8 cellular contexts compared by ENCODE assay signal in genomic region chr2:121530563-121531334, GRCh38. TPM values are rescaled to one million over a fixed set of nuclear protein-coding genes. Genes with fewer than 3 reads are reported as not detected.
DNase-seq lines count a peak whose midpoint lies in the region; ATAC-seq and TF ChIP-seq lines count a peak whose summit lies in the region.

RNU4ATAC (plus strand) TSS chr2:121530880.

- peak within 1 kb of the TSS; percentile 73 for H3K4me3 ChIP-seq in Jurkat, Clone E6-1 (ENCODE audit: low read length)

- H3K36me3 Mint-ChIP-seq in activated T-cell treated with anti-CD3 and anti-CD28 coated beads, Interleukin-2, amount 50 U/mL, for 72 hours (ENCODE audit: insufficient read depth in 2 of 2) = peaks cover 9 to 14% of the 10 kb centered on the region in 2 donors
- no peaks in the 10 kb centered on the region for H3K36me3 Mint-ChIP-seq in naive B cell
- H3K36me3 Mint-ChIP-seq in stimulated activated memory B cell treated with anti-CD40 and anti-IgM and Interleukin-4, amounts not matched to agents 10 μg/mL and 1 μg/mL and 100 μg/mL, for 72 hours = peaks cover 31% of the 10 kb centered on the region

- peaks cover 59% of the 10 kb centered on the region for H3K4me1 Mint-ChIP-seq in activated T-cell treated with anti-CD3 and anti-CD28 coated beads, Interleukin-2, amount 50 U/mL, for 72 hours (ENCODE audit: low read depth)
- H3K4me1 Mint-ChIP-seq in naive B cell = peaks cover 25 to 46% (median 43%) of the 10 kb centered on the region in 3 donors
- H3K4me1 Mint-ChIP-seq in stimulated activated memory B cell treated with anti-CD40 and anti-IgM and Interleukin-4, amounts not matched to agents 10 μg/mL and 1 μg/mL and 100 μg/mL, for 72 hours = peaks cover 57% of the 10 kb centered on the region

- H3K27ac Mint-ChIP-seq in activated T-cell treated with anti-CD3 and anti-CD28 coated beads, Interleukin-2, amount 50 U/mL, for 72 hours = peak within 1 kb of the TSS; percentile 98
- H3K27ac Mint-ChIP-seq in naive B cell = peak within 1 kb of the TSS; percentile 99 to 100 (median 100)
- peak within 1 kb of the TSS; percentile 98 for H3K27ac Mint-ChIP-seq in stimulated activated memory B cell treated with anti-CD40 and anti-IgM and Interleukin-4, amounts not matched to agents 10 μg/mL and 1 μg/mL and 100 μg/mL, for 72 hours

- no peaks in the 10 kb centered on the region for H3K27me3 Mint-ChIP-seq in activated T-cell treated with anti-CD3 and anti-CD28 coated beads, Interleukin-2, amount 50 U/mL, for 72 hours (ENCODE audit: low read depth)
- no peaks in the 10 kb centered on the region for H3K27me3 Mint-ChIP-seq in naive B cell
- no peaks in the 10 kb centered on the region for H3K27me3 Mint-ChIP-seq in stimulated activated memory B cell treated with anti-CD40 and anti-IgM and Interleukin-4, amounts not matched to agents 10 μg/mL and 1 μg/mL and 100 μg/mL, for 72 hours

- DNase-seq in DMS79 (lab: John Stamatoyannopoulos, UW) = peak; percentile 95
- DNase-seq in Jurkat, Clone E6-1 (ENCODE audit: low read depth, low spot score) = peak; percentile 98
- peak; percentile 83 for DNase-seq in activated T-cell treated with anti-CD3 and anti-CD28 coated beads, Interleukin-2, amount 50 U/mL, for 72 hours
- DNase-seq in fibroblast of gingiva (ENCODE audit: low read depth) = peak; percentile 98
- peak; percentile 88 for DNase-seq in naive B cell

- peak; percentile 71 for ATAC-seq in GM21619 (IDR thresholded peaks at IDR 0.05; ENCODE audit: unreplicated experiment)
- ATAC-seq in activated T-cell treated with anti-CD3 and anti-CD28 coated beads, Interleukin-2, amount 50 U/mL, for 72 hours (replicated peaks in 1 of 2) = peak; percentile 77 to 83
- peak; percentile 81 to 84 for ATAC-seq in naive B cell (ENCODE audit: low read depth in 2 of 2)
- peak; percentile 93 for ATAC-seq in stimulated activated memory B cell treated with anti-CD40 and anti-IgM and Interleukin-4, amounts not matched to agents 10 μg/mL and 1 μg/mL and 100 μg/mL, for 72 hours

- no peaks in the 10 kb centered on the region for H3K9me3 Mint-ChIP-seq in activated T-cell treated with anti-CD3 and anti-CD28 coated beads, Interleukin-2, amount 50 U/mL, for 72 hours
- no peaks in the 10 kb centered on the region for H3K9me3 Mint-ChIP-seq in naive B cell
- H3K9me3 Mint-ChIP-seq in stimulated activated memory B cell treated with anti-CD40 and anti-IgM and Interleukin-4, amounts not matched to agents 10 μg/mL and 1 μg/mL and 100 μg/mL, for 72 hours = no peaks in the 10 kb centered on the region

- peak within 1 kb of the TSS; percentile 87 to 89 for H3K4me3 Mint-ChIP-seq in activated T-cell treated with anti-CD3 and anti-CD28 coated beads, Interleukin-2, amount 50 U/mL, for 72 hours
- H3K4me3 Mint-ChIP-seq in naive B cell = peak within 1 kb of the TSS; percentile 84 to 99 (median 96)
- H3K4me3 Mint-ChIP-seq in stimulated activated memory B cell treated with anti-CD40 and anti-IgM and Interleukin-4, amounts not matched to agents 10 μg/mL and 1 μg/mL and 100 μg/mL, for 72 hours = peak within 1 kb of the TSS; percentile 95

TF ChIP-seq in PFSK-1, 5 proteins besides CTCF, POLR2A, EP300 and RAD21:
- peak; percentile 64; the same call in 1 of the 2 replicates for TF ChIP-seq TAF1 (IDR thresholded peaks at IDR 0.05; ENCODE audit: borderline replicate concordance, insufficient read depth, low read length)
- TF ChIP-seq SIN3A (IDR thresholded peaks at IDR 0.05; ENCODE audit: borderline replicate concordance, insufficient read depth, low read length) = peak; percentile 98
- no peak for TF ChIP-seq FOXP2 (optimal IDR thresholded peaks at IDR 0.05; ENCODE audit: borderline replicate concordance, extremely low read depth, extremely low read length, insufficient read depth)
- TF ChIP-seq REST (IDR thresholded peaks at IDR 0.05; ENCODE audit: insufficient read depth in 1 of 2, low read depth in 2 of 2, low read length in 2 of 2) = no peak; a peak in 1 of 4 replicates
- TF ChIP-seq POLR2AphosphoS5 (IDR thresholded peaks at IDR 0.05; ENCODE audit: low read depth, low read length) = peak; percentile 100

RNA-seq across cellular contexts. Expression of gene RNU4ATAC, which starts in this region (rescaled TPM):
- polyA plus RNA-seq in Jurkat, Clone E6-1 (2012; ENCODE audit: insufficient read depth, insufficient read length) = not detected
- polyA plus RNA-seq in PFSK-1 (2012; ENCODE audit: insufficient read length, low read depth) = 52.8 TPM
- total RNA-seq in activated T-cell treated with anti-CD3 and anti-CD28 coated beads, Interleukin-2, amount 50 U/mL, for 72 hours = not detected
- not detected for polyA plus RNA-seq in naive B cell (ENCODE audit: low read depth in 6 of 6)

Comparison
In these comparisons a context has a peak if more than half of its experiments do, and no peak if none do; other contexts are left out.
1. Peak in every context shown above with its lines: DNase-seq, ATAC-seq and H3K4me3 ChIP-seq.
2. Peak in DNase-seq and ATAC-seq in activated T-cell treated with anti-CD3 and anti-CD28 coated beads, Interleukin-2, amount 50 U/mL, for 72 hours; RNA of the gene not detected or under 1 TPM.
3. Peak in DNase-seq and ATAC-seq in naive B cell; RNA of the gene not detected or under 1 TPM.